In genomic region chr6:52419809-52420667, GRCh38 we compare ENCODE assay signal across 8 cellular contexts. TPM values are rescaled to one million over a fixed set of nuclear protein-coding genes. Genes with fewer than 3 reads are reported as not detected.
DNase-seq lines count a peak whose midpoint lies in the region; ATAC-seq and TF ChIP-seq lines count a peak whose summit lies in the region.

A gene with protein sequence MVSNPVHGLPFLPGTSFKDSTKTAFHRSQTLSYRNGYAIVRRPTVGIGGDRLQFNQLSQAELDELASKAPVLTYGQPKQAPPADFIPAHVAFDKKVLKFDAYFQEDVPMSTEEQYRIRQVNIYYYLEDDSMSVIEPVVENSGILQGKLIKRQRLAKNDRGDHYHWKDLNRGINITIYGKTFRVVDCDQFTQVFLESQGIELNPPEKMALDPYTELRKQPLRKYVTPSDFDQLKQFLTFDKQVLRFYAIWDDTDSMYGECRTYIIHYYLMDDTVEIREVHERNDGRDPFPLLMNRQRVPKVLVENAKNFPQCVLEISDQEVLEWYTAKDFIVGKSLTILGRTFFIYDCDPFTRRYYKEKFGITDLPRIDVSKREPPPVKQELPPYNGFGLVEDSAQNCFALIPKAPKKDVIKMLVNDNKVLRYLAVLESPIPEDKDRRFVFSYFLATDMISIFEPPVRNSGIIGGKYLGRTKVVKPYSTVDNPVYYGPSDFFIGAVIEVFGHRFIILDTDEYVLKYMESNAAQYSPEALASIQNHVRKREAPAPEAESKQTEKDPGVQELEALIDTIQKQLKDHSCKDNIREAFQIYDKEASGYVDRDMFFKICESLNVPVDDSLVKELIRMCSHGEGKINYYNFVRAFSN (plus strand): TSS chr6:52420342. CDS start chr6:52420411, 69 bp downstream.

- H3K27me3 Mint-ChIP-seq in immature natural killer cell (ENCODE audit: low read depth in 3 of 3): peaks cover 0 to 3% (median 2%) of the 10 kb centered on the region in 3 donors

- peak in 1 of 3 donors; percentile 28 for TF ChIP-seq POLR2A in spleen (IDR thresholded peaks at IDR 0.05)

- peaks cover 0 to 12% (median 0%) of the 10 kb centered on the region in 6 donors for H3K36me3 ChIP-seq in spleen

- H3K9me3 ChIP-seq in AG04450 (ENCODE audit: control insufficient read depth, insufficient read depth, low read length) (no peaks in the 10 kb centered on the region), spleen (no peaks in the 10 kb centered on the region)

- 0% methylated on average over 20 to 57 of the region's 57 CpGs for WGBS in spleen, 5 donors

- CTCF ChIA-PET in AG04450 (lab: Charles Lee): interaction anchor here (0.8 to 9.4 kb wide), 10 partner anchors 12 to 242 kb away, joined by 3 to 119 read pairs (median 5); partner anchors contain the start of gene TRAM2

- no peak for TF ChIP-seq CTCF in AG04450 (IDR thresholded peaks at IDR 0.05; ENCODE audit: low read depth, low read length)
- no peak for TF ChIP-seq CTCF in WI38 (IDR thresholded peaks at IDR 0.05; ENCODE audit: low read depth, low read length)
- peak in 4 of 11 experiments; percentile 12 to 60 (median 34) for TF ChIP-seq CTCF in spleen (IDR thresholded peaks at IDR 0.05 in 8 of 11, conservative IDR thresholded peaks at IDR 0.05 in 3 of 11)

- H3K4me3 Mint-ChIP-seq in immature natural killer cell: no peak within 1 kb of the TSS

- no peaks in the 10 kb centered on the region for H3K36me3 Mint-ChIP-seq in immature natural killer cell

- intact Hi-C loops in spleen (cut with DNase I; ENCODE audit: low total_unique reads): loop anchor here (5.0 kb wide), 1 partner anchor 157 kb away; the partner anchor contains the start of gene TRAM2

- POLR2A ChIA-PET in AG04450 (lab: Yijun Ruan, JAX): interaction anchor here (0.8 to 1.4 kb wide), 9 partner anchors 63 to 242 kb away, joined by 3 to 7 read pairs (median 3); partner anchors contain the start of gene TRAM2

- peaks cover 6 to 49% (median 35%) of the 10 kb centered on the region in 6 donors for H3K4me1 ChIP-seq in spleen

- H3K27ac ChIP-seq in AG04450 (ENCODE audit: low read depth, low read length): peak within 1 kb of the TSS; percentile 69
- H3K27ac ChIP-seq in caudate nucleus (ENCODE audit: low read depth, low read length): peak within 1 kb of the TSS; percentile 63
- H3K27ac ChIP-seq in spleen: peak within 1 kb of the TSS; percentile 71 to 89 (median 85)

- DNase-seq in AG04450 (ENCODE audit: low read depth, low spot score): peak; percentile 93
- DNase-seq in NCI-H2227 (lab: John Stamatoyannopoulos, UW; ENCODE audit: unreplicated experiment): peak; percentile 98
- DNase-seq in caudate nucleus (lab: John Stamatoyannopoulos, UW): peak; percentile 73 to 99 (median 96)
- peak; percentile 98 for DNase-seq in immature natural killer cell
- peak; percentile 99 for DNase-seq in spleen

- H3K4me3 ChIP-seq in AG04450 (ENCODE audit: low read depth, low read length) (peak within 1 kb of the TSS; percentile 78), WI38 (ENCODE audit: low read depth, low read length) (peak within 1 kb of the TSS; percentile 97), spleen (peak within 1 kb of the TSS; percentile 79 to 96 (median 92))

- H3K27ac Mint-ChIP-seq in immature natural killer cell: peak within 1 kb of the TSS in 2 of 6 donors; percentile 66 to 82

- H3K27me3 ChIP-seq in AG04450 (ENCODE audit: control insufficient read depth, insufficient read depth, low read length) (no peaks in the 10 kb centered on the region), spleen (replicated peaks in 1 of 7) (no peaks in the 10 kb centered on the region)

- peak; percentile 96 for ATAC-seq in GM18907 (IDR thresholded peaks at IDR 0.05; ENCODE audit: unreplicated experiment)
- peak; percentile 95 for ATAC-seq in HG03139 (IDR thresholded peaks at IDR 0.05; ENCODE audit: unreplicated experiment)

- peaks cover 0 to 10% of the 10 kb centered on the region in 2 donors for H3K4me1 Mint-ChIP-seq in immature natural killer cell

- H3K9me3 Mint-ChIP-seq in immature natural killer cell: no peaks in the 10 kb centered on the region

RNA-seq across cellular contexts. Expression of the gene that starts here (rescaled TPM):
- 43.3 and 59.8 TPM in 2 replicates for polyA plus RNA-seq in AG04450 (2011; rRNA removed)
- 25.0 and 25.2 TPM in 2 replicates for polyA minus RNA-seq in AG04450 (2011; rRNA and poly(A)+ RNA removed)
- 1 to 10 TPM; 3.9 to 6.6 (median 5.0) TPM for polyA plus RNA-seq in immature natural killer cell
- 10 to 100 TPM in 6 of 7 donors, 1 to 10 TPM in 1; 9.3 to 29.4 (median 16.7) TPM for total RNA-seq in spleen
- polyA plus RNA-seq in spleen: 10 to 100 TPM; 11.2 to 40.3 (median 16.9) TPM

Comparison
In these comparisons a context has a peak if more than half of its experiments do, and no peak if none do; other contexts are left out.
1. Peak in every context shown above with its lines: DNase-seq, ATAC-seq, H3K4me3 ChIP-seq and H3K27ac ChIP-seq.